ENCODE assay signal across 9 cellular contexts in genomic region chr21:45551316-45551715, GRCh38. TPM values are rescaled to one million over a fixed set of nuclear protein-coding genes. Genes with fewer than 3 reads are reported as not detected.
DNase-seq lines count a peak whose midpoint lies in the region; ATAC-seq and TF ChIP-seq lines count a peak whose summit lies in the region.
"Had no signal": no experiment of that assay in that cellular context is flagged by ENCODE, and none has a peak within 500 bp of the region (broad histone marks: within the 10 kb centered on the region; RNA-seq: fewer than 3 reads in every experiment).

No MANE protein-coding gene starts in this region.

- peak; percentile 27 for DNase-seq in GM12864 (ENCODE audit: low read depth)
- DNase-seq in Panc1 (ENCODE audit: low read depth, low spot score): peak; percentile 55
- DNase-seq in colonic mucosa: no peak
- DNase-seq in posterior vena cava (ENCODE audit: low spot score): peak; percentile 73
- DNase-seq in DMS114 treated with DMSO at 0.1 percent for 48 hours (lab: John Stamatoyannopoulos, UW; ENCODE audit: unreplicated experiment): no peak
- no peak for DNase-seq in NCI-H2171 (lab: John Stamatoyannopoulos, UW)

- H3K36me3 ChIP-seq in Panc1 (ENCODE audit: control insufficient read depth, insufficient read depth, low read length): no peaks in the 10 kb centered on the region
- H3K36me3 ChIP-seq in colonic mucosa: no peaks in the 10 kb centered on the region

- BruUV-seq in Panc1 (replicated peaks; lab: Mats Ljungman, UMichigan): no TSS peak

- no peaks in the 10 kb centered on the region for H3K27me3 ChIP-seq in Panc1 (ENCODE audit: control insufficient read depth, insufficient read depth, low read length)
- H3K27me3 ChIP-seq in colonic mucosa: no peaks in the 10 kb centered on the region
- H3K27me3 ChIP-seq: SJSA1 had no signal

- POLR2A ChIA-PET in Panc1 (lab: Charles Lee): no interaction called here

- in situ Hi-C loops in Panc1 (cut with HindIII; ENCODE audit: low pct_unique_long_range_greater_than_20kb, low sequenced_read_pairs): no loop called here

- no peak overlapping the region for H3K9ac ChIP-seq in colonic mucosa (ENCODE audit: low read depth in 2 of 2, low read length in 2 of 2)

- H3K9me3 ChIP-seq in Panc1 (ENCODE audit: control insufficient read depth, insufficient read depth, low read depth, low read length) (no peaks in the 10 kb centered on the region), colonic mucosa (no peaks in the 10 kb centered on the region)

- H3K4me1 ChIP-seq in Panc1 (ENCODE audit: control insufficient read depth, insufficient read depth, low read length) (peaks cover 6% of the 10 kb centered on the region), colonic mucosa (peaks cover 5% of the 10 kb centered on the region)

- H3K27ac ChIP-seq in Panc1 (ENCODE audit: low read length) (no peak overlapping the region), colonic mucosa (peak overlapping the region; percentile 34)
- H3K27ac ChIP-seq: SJSA1 had no signal

- no peak for TF ChIP-seq CTCF in GM12864 (IDR thresholded peaks at IDR 0.05; ENCODE audit: low read depth, low read length, missing control alignments)
- no peak for TF ChIP-seq CTCF in Panc1 (IDR thresholded peaks at IDR 0.05)
- no peak for TF ChIP-seq CTCF in colonic mucosa (IDR thresholded peaks at IDR 0.05)

- intact Hi-C loops in Panc1 (cut with micrococcal nuclease; ENCODE audit: unreplicated experiment) (no loop called here), colonic mucosa (cut with DNase I) (no loop called here), posterior vena cava (cut with DNase I) (no loop called here)

- H3K4me3 ChIP-seq in GM12864 (ENCODE audit: low read depth, low read length) (no peak overlapping the region; the same call in 1 of the 2 replicates), Panc1 (ENCODE audit: low read depth in 2 of 2, low read length in 2 of 2) (no peak overlapping the region), colonic mucosa (no peak overlapping the region)
- H3K4me3 ChIP-seq: SJSA1 had no signal

- CTCF ChIA-PET in Panc1 (lab: Charles Lee): no interaction called here

- ATAC-seq in Panc1: no peak
- no peak for ATAC-seq in GM21737 (IDR thresholded peaks at IDR 0.05; ENCODE audit: unreplicated experiment)
- no peak for ATAC-seq in HG03457 (IDR thresholded peaks at IDR 0.05; ENCODE audit: unreplicated experiment)

RNA-seq across cellular contexts. Expression of gene SLC19A1, which starts 9.1 kb away (rescaled TPM):
- total RNA-seq in Panc1 (2021; ENCODE audit: unreplicated experiment) (24.5 TPM), colonic mucosa (10 to 100 TPM; 10.7 to 25.3 TPM), posterior vena cava (1 to 10 TPM; 4.5 to 6.5 TPM)
- polyA plus RNA-seq in Panc1 (2012; ENCODE audit: insufficient read length): 43.5 TPM

Comparison
In these comparisons a context has a peak if more than half of its experiments do, and no peak if none do; other contexts are left out.
1. DNase-seq: peak in GM12864 (single experiment), Panc1 (single experiment) and posterior vena cava (single experiment); none in colonic mucosa (single experiment), DMS114 treated with DMSO at 0.1 percent for 48 hours (single experiment) and NCI-H2171 (single experiment).